ENCODE assay signal across 8 cellular contexts in genomic region chr5:138824924-138825863, GRCh38. TPM values are rescaled to one million over a fixed set of nuclear protein-coding genes. Genes with fewer than 3 reads are reported as not detected.
A peak's percentile ranks its signal among the peaks of the same experiment; 100 is the strongest.
DNase-seq lines count a peak whose midpoint lies in the region; ATAC-seq, FAIRE-seq and TF ChIP-seq lines count a peak whose summit lies in the region.

No MANE protein-coding gene starts in this region.

- intact Hi-C loops in activated T-helper 2 cell treated with anti-CD3 and anti-CD28 coated beads, Interferon-gamma antibody, Interleukin-2, Interleukin-4, amounts not matched to agents 10 μg/mL and 5 μg/mL and 100 μg/mL, durations not matched to agents 14 hours and 24 hours and 36 hours (cut with micrococcal nuclease): loop anchor here (1.0 to 10.0 kb wide), 5 partner anchors 35 to 440 kb away; no protein-coding TSS in a partner anchor
- intact Hi-C loops in kidney (cut with DNase I): no loop called here

- peak overlapping the region; percentile 91 for H3K27ac Mint-ChIP-seq in activated T-helper 2 cell treated with anti-CD3 and anti-CD28 coated beads, Interferon-gamma antibody, Interleukin-2, Interleukin-4, amounts not matched to agents 10 μg/mL and 5 μg/mL and 100 μg/mL, durations not matched to agents 14 hours and 24 hours and 36 hours

- no peak overlapping the region for H3K4me3 Mint-ChIP-seq in activated T-helper 2 cell treated with anti-CD3 and anti-CD28 coated beads, Interferon-gamma antibody, Interleukin-2, Interleukin-4, amounts not matched to agents 10 μg/mL and 5 μg/mL and 100 μg/mL, durations not matched to agents 14 hours and 24 hours and 36 hours (ENCODE audit: low read depth)

- H3K36me3 Mint-ChIP-seq in activated T-helper 2 cell treated with anti-CD3 and anti-CD28 coated beads, Interferon-gamma antibody, Interleukin-2, Interleukin-4, amounts not matched to agents 10 μg/mL and 5 μg/mL and 100 μg/mL, durations not matched to agents 14 hours and 24 hours and 36 hours (ENCODE audit: low read depth): peaks cover 39% of the 10 kb centered on the region

- peaks cover 11 to 34% of the 10 kb centered on the region in 2 donors for H3K36me3 ChIP-seq in kidney (ENCODE audit: control insufficient read depth in 1 of 2, insufficient read depth in 2 of 2, low read length in 2 of 2)
- peaks cover 0 to 21% of the 10 kb centered on the region in 2 donors for H3K36me3 ChIP-seq in small intestine (ENCODE audit: control insufficient read depth in 2 of 2, insufficient read depth in 2 of 2, low read length in 2 of 2)

- peak; percentile 41 for DNase-seq in D341Med (ENCODE audit: low spot score)
- DNase-seq in HFF-Myc (ENCODE audit: extremely low read depth, low read depth): no peak
- no peak for DNase-seq in activated T-helper 2 cell treated with anti-CD3 and anti-CD28 coated beads, Interferon-gamma antibody, Interleukin-2, Interleukin-4, amounts not matched to agents 10 μg/mL and 5 μg/mL and 100 μg/mL, durations not matched to agents 14 hours and 24 hours and 36 hours (ENCODE audit: low spot score)
- no peak for DNase-seq in kidney
- no peak for DNase-seq in DMS153 treated with DMSO at 0.1 percent for 48 hours (lab: John Stamatoyannopoulos, UW; ENCODE audit: unreplicated experiment)
- no peak for DNase-seq in small intestine
- no peak for DNase-seq in NCI-H1048 (lab: John Stamatoyannopoulos, UW)

- H3K27me3 Mint-ChIP-seq in activated T-helper 2 cell treated with anti-CD3 and anti-CD28 coated beads, Interferon-gamma antibody, Interleukin-2, Interleukin-4, amounts not matched to agents 10 μg/mL and 5 μg/mL and 100 μg/mL, durations not matched to agents 14 hours and 24 hours and 36 hours (ENCODE audit: low read depth): no peaks in the 10 kb centered on the region

- H3K9me3 Mint-ChIP-seq in activated T-helper 2 cell treated with anti-CD3 and anti-CD28 coated beads, Interferon-gamma antibody, Interleukin-2, Interleukin-4, amounts not matched to agents 10 μg/mL and 5 μg/mL and 100 μg/mL, durations not matched to agents 14 hours and 24 hours and 36 hours: no peaks in the 10 kb centered on the region

- no peaks in the 10 kb centered on the region for H3K9me3 ChIP-seq in kidney (ENCODE audit: control insufficient read depth in 1 of 2, low read length in 2 of 2)
- H3K9me3 ChIP-seq in small intestine (ENCODE audit: control insufficient read depth, low read depth): no peaks in the 10 kb centered on the region

- ATAC-seq in HG03565 (IDR thresholded peaks at IDR 0.05; ENCODE audit: unreplicated experiment): no peak

- H3K27me3 ChIP-seq in small intestine (ENCODE audit: control insufficient read depth in 2 of 2, insufficient read depth in 2 of 2, low read length in 2 of 2): no peaks in the 10 kb centered on the region

- H3K4me1 Mint-ChIP-seq in activated T-helper 2 cell treated with anti-CD3 and anti-CD28 coated beads, Interferon-gamma antibody, Interleukin-2, Interleukin-4, amounts not matched to agents 10 μg/mL and 5 μg/mL and 100 μg/mL, durations not matched to agents 14 hours and 24 hours and 36 hours (ENCODE audit: low read depth): peaks cover 30% of the 10 kb centered on the region

- FAIRE-seq in kidney (lab: Jason Lieb, UNC): no peak
- FAIRE-seq in small intestine (lab: Jason Lieb, UNC): no peak

- TF ChIP-seq CTCF in HFF-Myc (IDR thresholded peaks at IDR 0.05; ENCODE audit: low read depth, low read length, missing control alignments) (peak; percentile 56), kidney (IDR thresholded peaks at IDR 0.05; ENCODE audit: borderline replicate concordance, extremely low read depth, insufficient read depth) (peak; percentile 60)

- 58 to 65% (median 63%) methylated on average over 5 of the region's 5 CpGs for WGBS in small intestine, 3 donors

- H3K27ac ChIP-seq in kidney (ENCODE audit: low read depth in 2 of 2, low read length in 2 of 2) (no peak overlapping the region), small intestine (ENCODE audit: low read depth in 1 of 2, low read length in 1 of 2) (no peak overlapping the region)

- peaks cover 1 to 13% of the 10 kb centered on the region in 2 donors for H3K4me1 ChIP-seq in kidney (ENCODE audit: control insufficient read depth in 1 of 2, insufficient read depth in 1 of 2, low read depth in 1 of 2, low read length in 2 of 2)
- no peaks in the 10 kb centered on the region for H3K4me1 ChIP-seq in small intestine (ENCODE audit: control insufficient read depth in 2 of 2, insufficient read depth in 1 of 2, low read depth in 1 of 2, low read length in 1 of 2)

- H3K4me3 ChIP-seq in HFF-Myc (replicated peaks; ENCODE audit: low read depth, low read length) (no peak overlapping the region), kidney (ENCODE audit: low read length in 2 of 2) (no peak overlapping the region), small intestine (ENCODE audit: low read depth in 1 of 2, low read length in 2 of 2) (no peak overlapping the region)

- H3K9ac ChIP-seq in kidney (ENCODE audit: low read length in 2 of 2): no peak overlapping the region

RNA-seq across cellular contexts. Expression of gene LRRTM2, which starts 49.9 kb away (rescaled TPM):
- 0.44 and 0.59 TPM in 2 replicates for total RNA-seq in activated T-helper 2 cell treated with anti-CD3 and anti-CD28 coated beads, Interferon-gamma antibody, Interleukin-2, Interleukin-4, amounts not matched to agents 10 μg/mL and 5 μg/mL and 100 μg/mL, durations not matched to agents 14 hours and 24 hours and 36 hours
- total RNA-seq in kidney: 0.03 TPM
- polyA plus RNA-seq in kidney (ENCODE audit: insufficient read depth, low read depth, low replicate concordance): not detected
- under 1 TPM in 1 of 3 donors, not detected in 2; 0.19 TPM for polyA plus RNA-seq in small intestine
